Comparison of ENCODE assay signal across 1 cellular context in the genomic region with DNA sequence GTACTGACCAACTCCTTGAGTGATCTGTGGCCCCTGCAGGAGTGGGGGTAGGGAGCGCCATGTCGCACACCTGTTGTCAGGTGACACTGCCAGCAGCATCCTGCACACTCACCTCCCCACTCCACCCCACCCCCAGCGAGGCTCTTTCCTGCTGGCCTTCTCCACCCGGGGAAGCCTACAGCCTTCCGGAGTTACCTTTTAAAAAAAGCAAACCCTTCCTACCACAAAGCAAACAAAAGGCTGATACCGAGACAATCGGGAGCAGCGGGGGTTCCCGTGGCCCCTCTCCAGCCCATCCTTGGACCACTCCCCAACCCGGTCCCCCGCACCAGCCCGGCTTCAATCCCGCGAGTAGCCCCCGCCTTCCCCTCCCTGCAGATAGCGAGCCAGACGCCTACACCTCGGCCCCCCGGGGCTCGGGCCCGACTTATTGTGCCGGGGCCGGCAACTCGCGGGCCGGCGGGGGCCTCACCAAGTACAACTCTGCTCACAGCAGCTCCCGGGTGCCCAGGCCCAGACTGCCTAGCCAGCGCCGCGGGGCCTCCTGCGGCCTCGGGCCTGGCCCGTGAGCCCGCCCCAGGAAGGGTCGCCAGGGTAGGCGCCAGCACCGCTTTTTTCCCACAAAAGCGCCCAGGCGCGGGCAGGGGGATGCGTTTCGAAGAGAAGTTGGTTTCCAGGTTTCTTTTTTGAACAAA.
TF ChIP-seq lines count a peak whose summit lies in the region.

No MANE protein-coding gene starts in this region.

TF ChIP-seq in HEK293, 187 proteins besides CTCF, POLR2A, EP300 and RAD21 (continued from another document):
- TF ChIP-seq, protein P1, sequence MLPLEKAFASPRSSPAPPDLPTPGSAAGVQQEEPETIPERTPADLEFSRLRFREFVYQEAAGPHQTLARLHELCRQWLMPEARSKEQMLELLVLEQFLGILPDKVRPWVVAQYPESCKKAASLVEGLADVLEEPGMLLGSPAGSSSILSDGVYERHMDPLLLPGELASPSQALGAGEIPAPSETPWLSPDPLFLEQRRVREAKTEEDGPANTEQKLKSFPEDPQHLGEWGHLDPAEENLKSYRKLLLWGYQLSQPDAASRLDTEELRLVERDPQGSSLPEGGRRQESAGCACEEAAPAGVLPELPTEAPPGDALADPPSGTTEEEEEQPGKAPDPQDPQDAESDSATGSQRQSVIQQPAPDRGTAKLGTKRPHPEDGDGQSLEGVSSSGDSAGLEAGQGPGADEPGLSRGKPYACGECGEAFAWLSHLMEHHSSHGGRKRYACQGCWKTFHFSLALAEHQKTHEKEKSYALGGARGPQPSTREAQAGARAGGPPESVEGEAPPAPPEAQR (tag by site-specific recombination; IDR thresholded peaks at IDR 0.05): no peak
- TF ChIP-seq ZNF596 (tag by site-specific recombination; IDR thresholded peaks at IDR 0.05) (no peak), GFI1B (tag by site-specific recombination; IDR thresholded peaks at IDR 0.05) (no peak)
